8 cellular contexts compared by ENCODE assay signal in the genomic region with DNA sequence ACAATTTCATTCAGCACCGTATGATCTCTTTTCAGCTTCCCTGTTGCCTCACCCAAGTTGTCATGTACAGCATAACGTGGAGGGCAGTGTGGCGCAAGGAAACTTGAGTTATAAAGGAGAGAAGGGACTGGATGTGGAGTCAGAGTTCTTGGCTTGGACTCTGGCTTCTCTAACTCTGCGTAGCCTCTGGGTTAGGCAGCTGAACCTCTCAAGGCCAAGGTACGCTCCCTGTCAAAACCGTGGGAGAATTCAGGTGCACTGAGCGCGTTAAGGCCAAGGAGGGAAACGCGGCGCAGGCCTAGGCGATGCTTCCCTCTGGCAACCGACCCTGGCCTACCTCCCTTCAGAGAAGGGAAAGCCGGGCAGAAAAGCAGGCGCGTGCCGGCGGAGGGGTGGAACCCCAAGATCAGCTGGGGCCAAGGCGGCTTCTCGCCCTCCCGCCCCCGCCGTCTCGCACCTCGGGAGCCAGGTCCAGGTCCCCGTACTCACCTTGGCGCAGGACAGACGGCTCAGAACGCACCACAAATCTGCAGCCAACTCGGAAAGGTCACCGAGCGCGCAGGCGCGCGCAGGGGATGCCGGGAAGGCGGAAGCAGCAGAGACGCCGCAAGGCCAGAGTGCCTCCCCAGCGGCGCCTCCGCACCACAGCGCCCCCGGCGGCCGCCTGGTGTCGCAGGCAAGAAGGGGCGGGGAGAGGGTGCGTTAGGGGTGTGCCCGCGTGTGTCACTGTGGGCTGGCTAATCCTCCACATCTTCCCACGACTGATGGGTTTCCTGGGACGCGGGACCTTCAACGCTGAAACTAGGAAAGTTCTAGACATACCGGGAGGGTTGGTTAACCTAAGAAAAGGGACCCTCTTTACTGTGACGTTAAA. TPM values are rescaled to one million over a fixed set of nuclear protein-coding genes. Genes with fewer than 3 reads are reported as not detected.
DNase-seq lines count a peak whose midpoint lies in the region; ATAC-seq and TF ChIP-seq lines count a peak whose summit lies in the region.

No MANE protein-coding gene starts in this region.

- H3K27me3 Mint-ChIP-seq in nephron (ENCODE audit: low read depth): peaks cover 8% of the 10 kb centered on the region

- DNase-seq in H4 (ENCODE audit: low spot score) (peak; percentile 77), LNCaP clone FGC (ENCODE audit: low read depth) (peak; percentile 79), RPMI8226 (peak; percentile 91), fibroblast of pulmonary artery (ENCODE audit: low read depth) (peak; percentile 91)
- DNase-seq in activated T-helper 9 cell treated with anti-CD3 and anti-CD28 coated beads, Interleukin-2, amount 50 U/mL, for 16 hours (ENCODE audit: low read depth): peak; percentile 94
- peak; percentile 96 for DNase-seq in stimulated activated naive CD8-positive, alpha-beta T cell treated with anti-CD3 and anti-CD28 coated beads, Interleukin-15, Interleukin-2, amounts not matched to agents 100 U/mL and 50 U/mL, for 24 hours

- H3K36me3 Mint-ChIP-seq in nephron (ENCODE audit: low read depth): peaks cover 8% of the 10 kb centered on the region

- H3K9ac ChIP-seq in ES-I3 (ENCODE audit: low read depth, low read length): peak overlapping the region; percentile 90

- H3K36me3 ChIP-seq in ES-I3 (ENCODE audit: insufficient read depth, low read length): no peaks in the 10 kb centered on the region; the same call in 1 of the 2 replicates

- H3K9me3 Mint-ChIP-seq in nephron: no peaks in the 10 kb centered on the region

- H3K9me3 ChIP-seq in ES-I3 (ENCODE audit: control insufficient read depth, insufficient read depth, low read length): no peaks in the 10 kb centered on the region

- H3K4me3 ChIP-seq in LNCaP clone FGC (ENCODE audit: low read depth, low read length) (peak overlapping the region; percentile 92), fibroblast of pulmonary artery (replicated peaks; ENCODE audit: low read depth, low read length) (peak overlapping the region; percentile 99)

- peak overlapping the region; percentile 91 to 97 (median 92) for H3K4me3 Mint-ChIP-seq in nephron

- peak; percentile 99 for TF ChIP-seq CTCF in LNCaP clone FGC (IDR thresholded peaks at IDR 0.05; ENCODE audit: control insufficient read depth, extremely low read depth, insufficient read depth)
- TF ChIP-seq CTCF in fibroblast of pulmonary artery (IDR thresholded peaks at IDR 0.05; ENCODE audit: low read length, missing control alignments): peak; percentile 79
- peak; percentile 98 to 99 (median 98) for TF ChIP-seq CTCF in nephron (IDR thresholded peaks at IDR 0.05; ENCODE audit: unreplicated experiment in 3 of 3)

- no peaks in the 10 kb centered on the region for H3K4me1 Mint-ChIP-seq in nephron

- H3K27ac Mint-ChIP-seq in nephron: peak overlapping the region; percentile 51 to 83 (median 72)

- no peaks in the 10 kb centered on the region for H3K4me1 ChIP-seq in ES-I3 (ENCODE audit: insufficient read depth, low read length)

- ATAC-seq in stimulated activated naive CD8-positive, alpha-beta T cell treated with anti-CD3 and anti-CD28 coated beads, Interleukin-15, Interleukin-2, amounts not matched to agents 100 U/mL and 50 U/mL, for 24 hours: peak; percentile 100

RNA-seq across cellular contexts. Expression of a gene that starts 7.0 kb away (rescaled TPM):
- not detected in 2 replicates for total RNA-seq in H4 (2014; rRNA removed; shearing (Covaris generic))

RNA-seq across cellular contexts. Expression of a gene that starts 21.1 kb away (rescaled TPM):
- total RNA-seq in H4 (2014; rRNA removed; shearing (Covaris generic)): not detected in 2 replicates

Comparison
In these comparisons a context has a peak if more than half of its experiments do, and no peak if none do; other contexts are left out.
1. Peak in every context shown above with its lines: DNase-seq, ATAC-seq and H3K4me3 ChIP-seq.